ENCODE assay signal across 1 cellular context in the genomic region with DNA sequence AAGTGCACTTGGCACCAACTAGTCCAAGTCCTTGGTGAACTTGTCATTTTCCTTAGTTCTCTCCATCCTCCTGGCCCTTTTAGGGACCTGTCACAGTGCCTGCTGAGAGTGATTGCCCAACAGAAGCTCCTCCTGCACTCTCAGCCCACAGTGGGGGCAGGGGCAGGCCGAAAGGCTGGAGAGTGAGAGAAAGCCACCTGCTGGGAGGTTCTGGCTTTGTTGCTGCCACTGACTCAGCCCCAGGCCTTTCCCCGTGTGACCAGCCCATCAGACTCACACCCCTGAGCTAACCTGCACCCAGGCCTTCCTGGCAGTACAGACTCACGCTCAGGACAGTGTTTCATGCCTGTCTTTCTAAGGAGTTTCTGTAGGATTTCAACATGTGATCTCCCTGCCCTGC.
TF ChIP-seq lines count a peak whose summit lies in the region.

No MANE protein-coding gene starts in this region.

TF ChIP-seq in K562, 482 proteins besides CTCF, POLR2A, EP300 and RAD21 (continued from another document and continues in another):
- TF ChIP-seq E4F1 (CRISPR knock-in tag; IDR thresholded peaks at IDR 0.05; ENCODE audit: borderline replicate concordance) = no peak
- TF ChIP-seq HNRNPL (IDR thresholded peaks at IDR 0.05; ENCODE audit: low read depth, low read length) = no peak
- no peak for TF ChIP-seq ZNF143 (CRISPR knock-in tag; IDR thresholded peaks at IDR 0.05)
- no peak for TF ChIP-seq SLC30A9 (CRISPR knock-in tag; IDR thresholded peaks at IDR 0.05)
- TF ChIP-seq KLF1 (tag; IDR thresholded peaks at IDR 0.05) = no peak
- peak in 1 of 2 experiments; percentile 23; a peak in 1 of 4 replicates for TF ChIP-seq KDM1A (IDR thresholded peaks at IDR 0.05)
- no peak for TF ChIP-seq PBX2 (CRISPR knock-in tag; IDR thresholded peaks at IDR 0.05; ENCODE audit: low read depth)
- TF ChIP-seq PBX2 (tag; conservative IDR thresholded peaks at IDR 0.05; ENCODE audit: low read depth) = peak; percentile 91
- TF ChIP-seq, protein P1, sequence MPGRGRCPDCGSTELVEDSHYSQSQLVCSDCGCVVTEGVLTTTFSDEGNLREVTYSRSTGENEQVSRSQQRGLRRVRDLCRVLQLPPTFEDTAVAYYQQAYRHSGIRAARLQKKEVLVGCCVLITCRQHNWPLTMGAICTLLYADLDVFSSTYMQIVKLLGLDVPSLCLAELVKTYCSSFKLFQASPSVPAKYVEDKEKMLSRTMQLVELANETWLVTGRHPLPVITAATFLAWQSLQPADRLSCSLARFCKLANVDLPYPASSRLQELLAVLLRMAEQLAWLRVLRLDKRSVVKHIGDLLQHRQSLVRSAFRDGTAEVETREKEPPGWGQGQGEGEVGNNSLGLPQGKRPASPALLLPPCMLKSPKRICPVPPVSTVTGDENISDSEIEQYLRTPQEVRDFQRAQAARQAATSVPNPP (IDR thresholded peaks at IDR 0.05; ENCODE audit: borderline replicate concordance, insufficient read depth, insufficient read length) = no peak
- TF ChIP-seq TRIM28 (IDR thresholded peaks at IDR 0.05) = no peak
- no peak for TF ChIP-seq DNMT1 (IDR thresholded peaks at IDR 0.05)
- no peak for TF ChIP-seq TEAD2 (tag; IDR thresholded peaks at IDR 0.05)
- no peak for TF ChIP-seq SIN3B (IDR thresholded peaks at IDR 0.05; ENCODE audit: low read depth)
- TF ChIP-seq, protein P2, sequence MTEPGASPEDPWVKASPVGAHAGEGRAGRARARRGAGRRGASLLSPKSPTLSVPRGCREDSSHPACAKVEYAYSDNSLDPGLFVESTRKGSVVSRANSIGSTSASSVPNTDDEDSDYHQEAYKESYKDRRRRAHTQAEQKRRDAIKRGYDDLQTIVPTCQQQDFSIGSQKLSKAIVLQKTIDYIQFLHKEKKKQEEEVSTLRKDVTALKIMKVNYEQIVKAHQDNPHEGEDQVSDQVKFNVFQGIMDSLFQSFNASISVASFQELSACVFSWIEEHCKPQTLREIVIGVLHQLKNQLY (CRISPR knock-in tag; conservative IDR thresholded peaks at IDR 0.05) = no peak
- TF ChIP-seq ZBTB26 (CRISPR knock-in tag; IDR thresholded peaks at IDR 0.05) = no peak
- no peak for TF ChIP-seq ZNF146 (CRISPR knock-in tag; IDR thresholded peaks at IDR 0.05; ENCODE audit: unreplicated experiment)
- no peak for TF ChIP-seq USF1 (CRISPR knock-in tag; IDR thresholded peaks at IDR 0.05)
- no peak for TF ChIP-seq ZFPM2 (CRISPR knock-in tag; IDR thresholded peaks at IDR 0.05)
- TF ChIP-seq AFF1 (IDR thresholded peaks at IDR 0.05; ENCODE audit: low read depth in 1 of 2, partially characterized antibody in 2 of 2) = no peak
- TF ChIP-seq GATAD2B (IDR thresholded peaks at IDR 0.05; ENCODE audit: borderline replicate concordance) = no peak
- peak; percentile 98 for TF ChIP-seq CEBPB (tag; IDR thresholded peaks at IDR 0.05)
- TF ChIP-seq, protein P3, sequence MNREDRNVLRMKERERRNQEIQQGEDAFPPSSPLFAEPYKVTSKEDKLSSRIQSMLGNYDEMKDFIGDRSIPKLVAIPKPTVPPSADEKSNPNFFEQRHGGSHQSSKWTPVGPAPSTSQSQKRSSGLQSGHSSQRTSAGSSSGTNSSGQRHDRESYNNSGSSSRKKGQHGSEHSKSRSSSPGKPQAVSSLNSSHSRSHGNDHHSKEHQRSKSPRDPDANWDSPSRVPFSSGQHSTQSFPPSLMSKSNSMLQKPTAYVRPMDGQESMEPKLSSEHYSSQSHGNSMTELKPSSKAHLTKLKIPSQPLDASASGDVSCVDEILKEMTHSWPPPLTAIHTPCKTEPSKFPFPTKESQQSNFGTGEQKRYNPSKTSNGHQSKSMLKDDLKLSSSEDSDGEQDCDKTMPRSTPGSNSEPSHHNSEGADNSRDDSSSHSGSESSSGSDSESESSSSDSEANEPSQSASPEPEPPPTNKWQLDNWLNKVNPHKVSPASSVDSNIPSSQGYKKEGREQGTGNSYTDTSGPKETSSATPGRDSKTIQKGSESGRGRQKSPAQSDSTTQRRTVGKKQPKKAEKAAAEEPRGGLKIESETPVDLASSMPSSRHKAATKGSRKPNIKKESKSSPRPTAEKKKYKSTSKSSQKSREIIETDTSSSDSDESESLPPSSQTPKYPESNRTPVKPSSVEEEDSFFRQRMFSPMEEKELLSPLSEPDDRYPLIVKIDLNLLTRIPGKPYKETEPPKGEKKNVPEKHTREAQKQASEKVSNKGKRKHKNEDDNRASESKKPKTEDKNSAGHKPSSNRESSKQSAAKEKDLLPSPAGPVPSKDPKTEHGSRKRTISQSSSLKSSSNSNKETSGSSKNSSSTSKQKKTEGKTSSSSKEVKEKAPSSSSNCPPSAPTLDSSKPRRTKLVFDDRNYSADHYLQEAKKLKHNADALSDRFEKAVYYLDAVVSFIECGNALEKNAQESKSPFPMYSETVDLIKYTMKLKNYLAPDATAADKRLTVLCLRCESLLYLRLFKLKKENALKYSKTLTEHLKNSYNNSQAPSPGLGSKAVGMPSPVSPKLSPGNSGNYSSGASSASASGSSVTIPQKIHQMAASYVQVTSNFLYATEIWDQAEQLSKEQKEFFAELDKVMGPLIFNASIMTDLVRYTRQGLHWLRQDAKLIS (CRISPR knock-in tag; IDR thresholded peaks at IDR 0.05) = no peak
- no peak for TF ChIP-seq DEAF1 (CRISPR knock-in tag; IDR thresholded peaks at IDR 0.05)
- peak; percentile 87 for TF ChIP-seq MEIS2 (IDR thresholded peaks at IDR 0.05; ENCODE audit: partially characterized antibody)
- TF ChIP-seq, protein P4, sequence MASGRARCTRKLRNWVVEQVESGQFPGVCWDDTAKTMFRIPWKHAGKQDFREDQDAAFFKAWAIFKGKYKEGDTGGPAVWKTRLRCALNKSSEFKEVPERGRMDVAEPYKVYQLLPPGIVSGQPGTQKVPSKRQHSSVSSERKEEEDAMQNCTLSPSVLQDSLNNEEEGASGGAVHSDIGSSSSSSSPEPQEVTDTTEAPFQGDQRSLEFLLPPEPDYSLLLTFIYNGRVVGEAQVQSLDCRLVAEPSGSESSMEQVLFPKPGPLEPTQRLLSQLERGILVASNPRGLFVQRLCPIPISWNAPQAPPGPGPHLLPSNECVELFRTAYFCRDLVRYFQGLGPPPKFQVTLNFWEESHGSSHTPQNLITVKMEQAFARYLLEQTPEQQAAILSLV (tag; IDR thresholded peaks at IDR 0.05) = 0 out of 2 replicates have a peak, but pooled peaks have one; percentile 46
- TF ChIP-seq, protein P5, sequence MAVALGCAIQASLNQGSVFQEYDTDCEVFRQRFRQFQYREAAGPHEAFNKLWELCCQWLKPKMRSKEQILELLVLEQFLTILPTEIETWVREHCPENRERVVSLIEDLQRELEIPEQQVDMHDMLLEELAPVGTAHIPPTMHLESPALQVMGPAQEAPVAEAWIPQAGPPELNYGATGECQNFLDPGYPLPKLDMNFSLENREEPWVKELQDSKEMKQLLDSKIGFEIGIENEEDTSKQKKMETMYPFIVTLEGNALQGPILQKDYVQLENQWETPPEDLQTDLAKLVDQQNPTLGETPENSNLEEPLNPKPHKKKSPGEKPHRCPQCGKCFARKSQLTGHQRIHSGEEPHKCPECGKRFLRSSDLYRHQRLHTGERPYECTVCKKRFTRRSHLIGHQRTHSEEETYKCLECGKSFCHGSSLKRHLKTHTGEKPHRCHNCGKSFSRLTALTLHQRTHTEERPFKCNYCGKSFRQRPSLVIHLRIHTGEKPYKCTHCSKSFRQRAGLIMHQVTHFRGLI (CRISPR knock-in tag; IDR thresholded peaks at IDR 0.05) = no peak
- no peak for TF ChIP-seq ZNF217 (CRISPR knock-in tag; IDR thresholded peaks at IDR 0.05)
- TF ChIP-seq POLR2H (tag; IDR thresholded peaks at IDR 0.05; ENCODE audit: low read depth) = no peak
- no peak for TF ChIP-seq SMARCC2 (IDR thresholded peaks at IDR 0.05; ENCODE audit: low read depth)
- no peak for TF ChIP-seq POLR2B (IDR thresholded peaks at IDR 0.05; ENCODE audit: low read depth, partially characterized antibody)
- no peak for TF ChIP-seq SMAD3 (CRISPR knock-in tag; conservative IDR thresholded peaks at IDR 0.05)
- TF ChIP-seq SMARCA4 (IDR thresholded peaks at IDR 0.05) = no peak
- TF ChIP-seq ZNF121 (CRISPR knock-in tag; conservative IDR thresholded peaks at IDR 0.05) = no peak
